14 cellular contexts compared by ENCODE assay signal in the genomic region with DNA sequence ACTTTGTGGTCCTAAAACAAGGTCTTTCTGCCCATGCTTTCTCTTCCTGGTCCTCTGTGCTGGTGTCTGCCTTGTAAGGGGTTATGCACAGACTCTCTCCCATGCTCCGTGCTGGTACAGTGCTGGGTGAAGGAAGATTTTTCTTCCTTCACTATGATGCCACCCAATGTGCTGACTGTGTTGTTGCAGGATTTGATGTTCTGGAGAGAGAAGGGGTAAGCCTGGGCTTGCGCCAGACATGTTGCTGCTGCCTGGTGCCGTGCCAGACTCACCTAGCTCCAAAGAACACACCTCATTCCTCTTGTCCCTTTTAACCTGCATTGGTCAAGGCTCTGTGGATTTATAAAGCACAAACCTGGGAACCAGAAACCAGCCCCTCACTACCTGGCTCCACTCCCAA. TPM values are rescaled to one million over a fixed set of nuclear protein-coding genes. Genes with fewer than 3 reads are reported as not detected.
DNase-seq lines count a peak whose midpoint lies in the region; ATAC-seq and TF ChIP-seq lines count a peak whose summit lies in the region.
"Had no signal": no experiment of that assay in that cellular context is flagged by ENCODE, and none has a peak within 500 bp of the region (broad histone marks: within the 10 kb centered on the region; RNA-seq: fewer than 3 reads in every experiment).

No MANE protein-coding gene starts in this region.

- H3K4me3 Mint-ChIP-seq in activated CD8-positive, alpha-beta memory T cell treated with anti-CD3 and anti-CD28 coated beads, Interleukin-2, amount 10 ng/mL, durations not matched to agents 7 days and 5 days: no peak overlapping the region
- no peak overlapping the region for H3K4me3 Mint-ChIP-seq in stimulated activated naive B cell treated with anti-CD40 and anti-IgM and Interleukin-4, amounts not matched to agents 10 μg/mL and 1 μg/mL and 100 μg/mL, for 72 hours

- TF ChIP-seq EP300 in tibial nerve (IDR thresholded peaks at IDR 0.05): no peak

- H3K4me1 ChIP-seq in RWPE2 (ENCODE audit: insufficient read depth, poor library complexity, severe bottlenecking) (peaks cover 4% of the 10 kb centered on the region), tibial nerve (peaks cover 0 to 13% (median 4%) of the 10 kb centered on the region in 4 donors)

- H3K36me3 ChIP-seq in RWPE2 (ENCODE audit: low read depth): no peaks in the 10 kb centered on the region
- H3K36me3 ChIP-seq in tibial nerve: peaks cover 0 to 10% (median 0%) of the 10 kb centered on the region in 3 donors

- H3K27ac Mint-ChIP-seq in activated CD8-positive, alpha-beta memory T cell treated with anti-CD3 and anti-CD28 coated beads, Interleukin-2, amount 10 ng/mL, durations not matched to agents 7 days and 5 days: peak overlapping the region; percentile 36
- H3K27ac Mint-ChIP-seq in stimulated activated naive B cell treated with anti-CD40 and anti-IgM and Interleukin-4, amounts not matched to agents 10 μg/mL and 1 μg/mL and 100 μg/mL, for 72 hours: peak overlapping the region; percentile 21

- WGBS in tibial nerve, 2 donors: 71 to 77% methylated on average over 3 of the region's 3 CpGs

- peaks cover under 1% of the 10 kb centered on the region for H3K4me1 Mint-ChIP-seq in activated CD8-positive, alpha-beta memory T cell treated with anti-CD3 and anti-CD28 coated beads, Interleukin-2, amount 10 ng/mL, durations not matched to agents 7 days and 5 days
- no peaks in the 10 kb centered on the region for H3K4me1 Mint-ChIP-seq in stimulated activated naive B cell treated with anti-CD40 and anti-IgM and Interleukin-4, amounts not matched to agents 10 μg/mL and 1 μg/mL and 100 μg/mL, for 72 hours

- H3K27ac ChIP-seq in RWPE2 (ENCODE audit: poor library complexity, severe bottlenecking) (no peak overlapping the region), epithelial cell of prostate (peak overlapping the region; percentile 63), tibial nerve (no peak overlapping the region)

- no peaks in the 10 kb centered on the region for H3K27me3 ChIP-seq in RWPE2 (ENCODE audit: insufficient read depth, poor library complexity, severe bottlenecking)
- no peaks in the 10 kb centered on the region for H3K27me3 ChIP-seq in tibial nerve

- H3K9me3 ChIP-seq in RWPE2 (ENCODE audit: severe bottlenecking) (no peaks in the 10 kb centered on the region), tibial nerve (no peaks in the 10 kb centered on the region)

- no peaks in the 10 kb centered on the region for H3K9me3 Mint-ChIP-seq in activated CD8-positive, alpha-beta memory T cell treated with anti-CD3 and anti-CD28 coated beads, Interleukin-2, amount 10 ng/mL, durations not matched to agents 7 days and 5 days (ENCODE audit: low read depth)
- no peaks in the 10 kb centered on the region for H3K9me3 Mint-ChIP-seq in stimulated activated naive B cell treated with anti-CD40 and anti-IgM and Interleukin-4, amounts not matched to agents 10 μg/mL and 1 μg/mL and 100 μg/mL, for 72 hours

- H3K27me3 Mint-ChIP-seq in activated CD8-positive, alpha-beta memory T cell treated with anti-CD3 and anti-CD28 coated beads, Interleukin-2, amount 10 ng/mL, durations not matched to agents 7 days and 5 days: no peaks in the 10 kb centered on the region
- H3K27me3 Mint-ChIP-seq in stimulated activated naive B cell treated with anti-CD40 and anti-IgM and Interleukin-4, amounts not matched to agents 10 μg/mL and 1 μg/mL and 100 μg/mL, for 72 hours: no peaks in the 10 kb centered on the region

- H3K36me3 Mint-ChIP-seq in activated CD8-positive, alpha-beta memory T cell treated with anti-CD3 and anti-CD28 coated beads, Interleukin-2, amount 10 ng/mL, durations not matched to agents 7 days and 5 days: peaks cover 60% of the 10 kb centered on the region
- peaks cover 23 to 39% of the 10 kb centered on the region in 2 donors for H3K36me3 Mint-ChIP-seq in stimulated activated naive B cell treated with anti-CD40 and anti-IgM and Interleukin-4, amounts not matched to agents 10 μg/mL and 1 μg/mL and 100 μg/mL, for 72 hours

- TF ChIP-seq CTCF in RWPE2 (IDR thresholded peaks at IDR 0.05; ENCODE audit: poor library complexity, severe bottlenecking): peak; percentile 9
- TF ChIP-seq CTCF in tibial nerve (IDR thresholded peaks at IDR 0.05): no peak

- no peak for DNase-seq in activated CD8-positive, alpha-beta memory T cell treated with anti-CD3 and anti-CD28 coated beads, Interleukin-2, amount 10 ng/mL, durations not matched to agents 7 days and 5 days
- DNase-seq in activated CD8-positive, alpha-beta memory T cell treated with anti-CD3 and anti-CD28 coated beads, Interleukin-2, amount 50 U/mL, for 48 hours: no peak
- DNase-seq in RWPE2 (ENCODE audit: low spot score) (no peak), epithelial cell of prostate (ENCODE audit: low read depth, low spot score) (peak; percentile 26), tibial nerve (ENCODE audit: low spot score in 2 of 2) (no peak), occipital lobe (lab: John Stamatoyannopoulos, UW) (no peak)
- DNase-seq in stimulated activated naive B cell treated with anti-CD40 and anti-IgM and Interleukin-4, amounts not matched to agents 10 μg/mL and 1 μg/mL and 100 μg/mL, for 72 hours: no peak
- no peak for DNase-seq in effector CD4-positive, alpha-beta T cell
- DNase-seq: nucleus accumbens; stimulated activated naive CD4-positive, alpha-beta T cell; T1000 had no signal

- no peak overlapping the region for H3K4me3 ChIP-seq in RWPE2 (ENCODE audit: severe bottlenecking)
- no peak overlapping the region for H3K4me3 ChIP-seq in tibial nerve

- CTCF ChIA-PET in activated CD8-positive, alpha-beta memory T cell treated with anti-CD3 and anti-CD28 coated beads, Interleukin-2, amount 10 ng/mL, durations not matched to agents 7 days and 5 days (lab: Charles Lee): interaction anchor here (0.7 to 1.5 kb wide), 3 partner anchors 14 to 244 kb away, joined by 3 to 5 read pairs (median 3); no protein-coding TSS in a partner anchor

- TF ChIP-seq POLR2A in tibial nerve (IDR thresholded peaks at IDR 0.05): no peak

- ATAC-seq in activated CD8-positive, alpha-beta memory T cell treated with anti-CD3 and anti-CD28 coated beads, Interleukin-2, amount 10 ng/mL, durations not matched to agents 7 days and 5 days: no peak
- ATAC-seq in RWPE2 (ENCODE audit: low read depth): peak; percentile 70
- ATAC-seq in stimulated activated naive B cell treated with anti-CD40 and anti-IgM and Interleukin-4, amounts not matched to agents 10 μg/mL and 1 μg/mL and 100 μg/mL, for 72 hours (replicated peaks): no peak

RNA-seq across cellular contexts. Expression of a gene that starts 28.4 kb away (rescaled TPM):
- under 1 TPM; 0.28 to 0.41 TPM for total RNA-seq in activated CD8-positive, alpha-beta memory T cell treated with anti-CD3 and anti-CD28 coated beads, Interleukin-2, amount 10 ng/mL, durations not matched to agents 7 days and 5 days
- total RNA-seq in tibial nerve (not detected), occipital lobe (not detected)
- total RNA-seq: cerebellum, kidney epithelial cell, OCI-LY7 had no signal

RNA-seq across cellular contexts. Expression of a gene that starts 52.4 kb away (rescaled TPM):
- total RNA-seq in activated CD8-positive, alpha-beta memory T cell treated with anti-CD3 and anti-CD28 coated beads, Interleukin-2, amount 10 ng/mL, durations not matched to agents 7 days and 5 days: 10 to 100 TPM; 90.0 to 93.6 TPM
- total RNA-seq in tibial nerve (10 to 100 TPM in 3 of 4 donors, 1 to 10 TPM in 1; 5.5 to 20.7 (median 13.9) TPM), occipital lobe (8.1 TPM)
